Comparison of ENCODE assay signal across 9 cellular contexts in genomic region chr14:104977008-104977680, GRCh38. TPM values are rescaled to one million over a fixed set of nuclear protein-coding genes. Genes with fewer than 3 reads are reported as not detected.
A peak's percentile ranks its signal among the peaks of the same experiment; 100 is the strongest.
DNase-seq lines count a peak whose midpoint lies in the region; ATAC-seq and TF ChIP-seq lines count a peak whose summit lies in the region.
"Had no signal": no experiment of that assay in that cellular context is flagged by ENCODE, and none has a peak within 500 bp of the region (broad histone marks: within the 10 kb centered on the region; RNA-seq: fewer than 3 reads in every experiment).

No MANE protein-coding gene starts in this region.

- 71 to 80% (median 77%) methylated on average over 11 of the region's 11 CpGs for WGBS in psoas muscle, 3 donors

- H3K36me3 Mint-ChIP-seq in Caco-2 (ENCODE audit: insufficient read depth, unreplicated experiment) (no peaks in the 10 kb centered on the region), WTC11 (no peaks in the 10 kb centered on the region)

- H3K36me3 ChIP-seq in Caco-2 (ENCODE audit: control insufficient read depth, insufficient read depth, low read length), result no peaks in the 10 kb centered on the region
- H3K36me3 ChIP-seq in psoas muscle (ENCODE audit: insufficient read depth in 1 of 2, low read depth in 1 of 2), result no peaks in the 10 kb centered on the region

- no peak overlapping the region for H3K27ac ChIP-seq in psoas muscle
- H3K27ac ChIP-seq: HL-60 had no signal

- DNase-seq in Caco-2 (peak in 1 of 2 experiments; percentile 31), WTC11 (ENCODE audit: low spot score) (no peak), Right ventricle myocardium superior (peak; percentile 42), psoas muscle (peak in 1 of 2 donors; percentile 53), GM20000 (ENCODE audit: low spot score) (no peak), T-helper 9 cell (no peak), HuH-7 (ENCODE audit: low spot score) (no peak)
- no peak for DNase-seq in effector CD8-positive, alpha-beta T cell (lab: John Stamatoyannopoulos, UW)

- no peak for TF ChIP-seq CTCF in Caco-2 (IDR thresholded peaks at IDR 0.05; ENCODE audit: insufficient read depth in 1 of 2, low read depth in 1 of 2, low read length in 1 of 2, severe bottlenecking in 1 of 2, unreplicated experiment in 1 of 2)
- TF ChIP-seq CTCF in WTC11 (IDR thresholded peaks at IDR 0.05), result no peak
- TF ChIP-seq CTCF in psoas muscle (IDR thresholded peaks at IDR 0.05), result no peak
- no peak for TF ChIP-seq CTCF in GM20000 (IDR thresholded peaks at IDR 0.05; ENCODE audit: extremely low read depth, missing control alignments)

- peaks cover 13% of the 10 kb centered on the region for H3K4me1 ChIP-seq in Caco-2
- H3K4me1 ChIP-seq in psoas muscle, result peaks cover 38% of the 10 kb centered on the region

- H3K9me3 Mint-ChIP-seq in Caco-2 (ENCODE audit: unreplicated experiment) (no peaks in the 10 kb centered on the region), WTC11 (no peaks in the 10 kb centered on the region)

- intact Hi-C loops in Caco-2 (cut with micrococcal nuclease; ENCODE audit: unreplicated experiment) (loop anchor here (2.0 to 5.0 kb wide), 2 partner anchors 110 to 510 kb away; partner anchors contain the start of gene CRIP1), Right ventricle myocardium superior (cut with DNase I) (loop anchor here (2.0 kb wide), 1 partner anchor 68 kb away; no protein-coding TSS in a partner anchor), psoas muscle (cut with DNase I) (no loop called here)

- CTCF ChIA-PET in Caco-2 (lab: Charles Lee) (no interaction called here), WTC11 (lab: Charles Lee) (interaction anchor here (5.0 kb wide), 1 partner anchor 69 kb away, joined by 56 read pairs; no protein-coding TSS in a partner anchor)

- BruUV-seq in Caco-2 (replicated peaks; lab: Mats Ljungman, UMichigan), result TSS peak; percentile 21

- H3K4me3 ChIP-seq in Caco-2 (ENCODE audit: low read depth, low read length), result peak overlapping the region; percentile 44
- H3K4me3 ChIP-seq in psoas muscle, result peak overlapping the region; percentile 69

- H3K4me1 Mint-ChIP-seq in Caco-2 (ENCODE audit: low read depth, unreplicated experiment) (peaks cover 7% of the 10 kb centered on the region), WTC11 (peaks cover 11% of the 10 kb centered on the region; the same call in 1 of the 2 replicates)

- ATAC-seq in WTC11 (no peak), Right ventricle myocardium superior (ENCODE audit: poor library complexity) (no peak), psoas muscle (no peak)

- no peaks in the 10 kb centered on the region for H3K9me3 ChIP-seq in Caco-2
- no peaks in the 10 kb centered on the region for H3K9me3 ChIP-seq in psoas muscle

- H3K4me3 Mint-ChIP-seq in Caco-2 (ENCODE audit: unreplicated experiment) (peak overlapping the region; percentile 82), WTC11 (peak overlapping the region; percentile 84)

- POLR2A ChIA-PET in Caco-2 (lab: Charles Lee), result no interaction called here
- POLR2A ChIA-PET in WTC11 (lab: Charles Lee), result no interaction called here

- H3K27me3 ChIP-seq in Caco-2 (replicated peaks; ENCODE audit: control insufficient read depth, insufficient read depth, low read length) (no peaks in the 10 kb centered on the region), psoas muscle (ENCODE audit: insufficient read depth in 3 of 3, low read length in 2 of 3) (peaks cover 0 to 11% (median 0%) of the 10 kb centered on the region in 3 donors)

- H3K27ac Mint-ChIP-seq in Caco-2 (ENCODE audit: unreplicated experiment) (no peak overlapping the region), WTC11 (no peak overlapping the region)

- H3K27me3 Mint-ChIP-seq in Caco-2 (ENCODE audit: insufficient read depth, unreplicated experiment), result peaks cover 2% of the 10 kb centered on the region
- H3K27me3 Mint-ChIP-seq in WTC11 (ENCODE audit: low read depth), result peaks cover 44% of the 10 kb centered on the region

TF ChIP-seq in WTC11, 78 proteins besides CTCF, POLR2A, EP300 and RAD21 (continues in another document):
- no peak for TF ChIP-seq ATF2 (CRISPR knock-in tag; IDR thresholded peaks at IDR 0.05; ENCODE audit: borderline replicate concordance, low read depth)
- TF ChIP-seq, protein P1, sequence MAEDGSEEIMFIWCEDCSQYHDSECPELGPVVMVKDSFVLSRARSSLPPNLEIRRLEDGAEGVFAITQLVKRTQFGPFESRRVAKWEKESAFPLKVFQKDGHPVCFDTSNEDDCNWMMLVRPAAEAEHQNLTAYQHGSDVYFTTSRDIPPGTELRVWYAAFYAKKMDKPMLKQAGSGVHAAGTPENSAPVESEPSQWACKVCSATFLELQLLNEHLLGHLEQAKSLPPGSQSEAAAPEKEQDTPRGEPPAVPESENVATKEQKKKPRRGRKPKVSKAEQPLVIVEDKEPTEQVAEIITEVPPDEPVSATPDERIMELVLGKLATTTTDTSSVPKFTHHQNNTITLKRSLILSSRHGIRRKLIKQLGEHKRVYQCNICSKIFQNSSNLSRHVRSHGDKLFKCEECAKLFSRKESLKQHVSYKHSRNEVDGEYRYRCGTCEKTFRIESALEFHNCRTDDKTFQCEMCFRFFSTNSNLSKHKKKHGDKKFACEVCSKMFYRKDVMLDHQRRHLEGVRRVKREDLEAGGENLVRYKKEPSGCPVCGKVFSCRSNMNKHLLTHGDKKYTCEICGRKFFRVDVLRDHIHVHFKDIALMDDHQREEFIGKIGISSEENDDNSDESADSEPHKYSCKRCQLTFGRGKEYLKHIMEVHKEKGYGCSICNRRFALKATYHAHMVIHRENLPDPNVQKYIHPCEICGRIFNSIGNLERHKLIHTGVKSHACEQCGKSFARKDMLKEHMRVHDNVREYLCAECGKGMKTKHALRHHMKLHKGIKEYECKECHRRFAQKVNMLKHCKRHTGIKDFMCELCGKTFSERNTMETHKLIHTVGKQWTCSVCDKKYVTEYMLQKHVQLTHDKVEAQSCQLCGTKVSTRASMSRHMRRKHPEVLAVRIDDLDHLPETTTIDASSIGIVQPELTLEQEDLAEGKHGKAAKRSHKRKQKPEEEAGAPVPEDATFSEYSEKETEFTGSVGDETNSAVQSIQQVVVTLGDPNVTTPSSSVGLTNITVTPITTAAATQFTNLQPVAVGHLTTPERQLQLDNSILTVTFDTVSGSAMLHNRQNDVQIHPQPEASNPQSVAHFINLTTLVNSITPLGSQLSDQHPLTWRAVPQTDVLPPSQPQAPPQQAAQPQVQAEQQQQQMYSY (CRISPR knock-in tag; IDR thresholded peaks at IDR 0.05), result no peak
- TF ChIP-seq NFATC4 (CRISPR knock-in tag; IDR thresholded peaks at IDR 0.05), result no peak
- TF ChIP-seq, protein P2, sequence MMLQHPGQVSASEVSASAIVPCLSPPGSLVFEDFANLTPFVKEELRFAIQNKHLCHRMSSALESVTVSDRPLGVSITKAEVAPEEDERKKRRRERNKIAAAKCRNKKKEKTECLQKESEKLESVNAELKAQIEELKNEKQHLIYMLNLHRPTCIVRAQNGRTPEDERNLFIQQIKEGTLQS (CRISPR knock-in tag; conservative IDR thresholded peaks at IDR 0.05), result no peak
- TF ChIP-seq TCF7 (CRISPR knock-in tag; IDR thresholded peaks at IDR 0.05; ENCODE audit: low read depth), result no peak
- no peak for TF ChIP-seq FOXP1 (CRISPR knock-in tag; IDR thresholded peaks at IDR 0.05; ENCODE audit: borderline replicate concordance)
- no peak for TF ChIP-seq CREB1 (CRISPR knock-in tag; IDR thresholded peaks at IDR 0.05)
- no peak for TF ChIP-seq ZBTB21 (CRISPR knock-in tag; IDR thresholded peaks at IDR 0.05; ENCODE audit: borderline replicate concordance)
- TF ChIP-seq PRRX2 (CRISPR knock-in tag; IDR thresholded peaks at IDR 0.05), result no peak
- no peak for TF ChIP-seq ERG (CRISPR knock-in tag; IDR thresholded peaks at IDR 0.05)
- no peak for TF ChIP-seq RORB (CRISPR knock-in tag; IDR thresholded peaks at IDR 0.05)

RNA-seq across cellular contexts. Expression of gene AHNAK2, which starts 1.0 kb away (rescaled TPM):
- total RNA-seq in Caco-2 (2022), result 0.77 and 0.81 TPM in 2 replicates
- total RNA-seq in WTC11 (2021), result 3.3 to 3.5 TPM (median 3.4 TPM) in 3 replicates
- total RNA-seq in Right ventricle myocardium superior, result 2.6 TPM
- total RNA-seq in psoas muscle, result 1 to 10 TPM; 1.3 to 4.7 (median 3.4) TPM
- 1 to 10 TPM in 1 of 3 donors, under 1 TPM in 2; 0.69 to 2.0 (median 0.75) TPM for polyA plus RNA-seq in psoas muscle

RNA-seq across cellular contexts. Expression of gene CLBA1, which starts 8.4 kb away (rescaled TPM):
- total RNA-seq in Caco-2 (2022) (3.0 and 3.2 TPM in 2 replicates), WTC11 (2021) (2.6 to 3.8 TPM (median 2.8 TPM) in 3 replicates), Right ventricle myocardium superior (1.5 TPM), psoas muscle (1 to 10 TPM; 1.3 to 2.2 (median 1.6) TPM)
- 1 to 10 TPM; 1.7 to 6.8 (median 6.1) TPM for polyA plus RNA-seq in psoas muscle

RNA-seq across cellular contexts. Expression of gene CDCA4, which starts 43.7 kb away (rescaled TPM):
- total RNA-seq in Caco-2 (2022) (33.4 and 41.4 TPM in 2 replicates), WTC11 (2021) (55.9 to 63.3 TPM (median 58.3 TPM) in 3 replicates), Right ventricle myocardium superior (1.6 TPM), psoas muscle (1 to 10 TPM in 2 of 4 donors, under 1 TPM in 2; 0.79 to 1.8 (median 1.1) TPM)
- polyA plus RNA-seq in psoas muscle, result 1 to 10 TPM; 1.3 to 3.3 (median 2.1) TPM

RNA-seq across cellular contexts. Expression of gene PLD4, which starts 52.5 kb away (rescaled TPM):
- total RNA-seq in Caco-2 (2022) (not detected in 2 replicates), WTC11 (2021) (0.07 to 0.21 TPM (median 0.11 TPM) in 3 replicates), Right ventricle myocardium superior (0.13 TPM), psoas muscle (under 1 TPM in 2 of 4 donors, not detected in 2; 0.04 to 0.25 TPM)
- polyA plus RNA-seq in psoas muscle, result not detected

Comparison
In these comparisons a context has a peak if more than half of its experiments do, and no peak if none do; other contexts are left out.
1. RNA of gene CDCA4, which starts 43.7 kb away (total RNA-seq): 55.9 to 63.3 TPM in WTC11 and 33.4 to 41.4 TPM in Caco-2; 1.6 TPM in Right ventricle myocardium superior (single experiment) and 0.79 to 1.8 TPM in psoas muscle; every median in the first group is over 10 times any median in the second.
2. intact Hi-C loops: an anchor here in Caco-2 (2.0 to 5.0 kb wide) and Right ventricle myocardium superior (2.0 kb wide); none called in psoas muscle.